1 cellular context compared by ENCODE assay signal in genomic region chr11:34356130-34356529, GRCh38.
TF ChIP-seq lines count a peak whose summit lies in the region.

No MANE protein-coding gene starts in this region.

TF ChIP-seq in K562, 482 proteins besides CTCF, POLR2A, EP300 and RAD21 (continued from another document):
- no peak for TF ChIP-seq MLLT1 (IDR thresholded peaks at IDR 0.05)
- no peak for TF ChIP-seq HINFP (tag; conservative IDR thresholded peaks at IDR 0.05; ENCODE audit: low read depth)
- no peak for TF ChIP-seq TCF3 (CRISPR knock-in tag; IDR thresholded peaks at IDR 0.05)
- no peak for TF ChIP-seq KDM1A (IDR thresholded peaks at IDR 0.05)
- TF ChIP-seq HDAC3 (IDR thresholded peaks at IDR 0.05; ENCODE audit: borderline replicate concordance, partially characterized antibody), result no peak
- no peak for TF ChIP-seq PRMT5 (CRISPR knock-in tag; IDR thresholded peaks at IDR 0.05)
- no peak for TF ChIP-seq XRCC5 (IDR thresholded peaks at IDR 0.05; ENCODE audit: low read depth, low read length)
- TF ChIP-seq RERE (CRISPR knock-in tag; IDR thresholded peaks at IDR 0.05; ENCODE audit: borderline replicate concordance), result no peak
- TF ChIP-seq ZKSCAN1 (IDR thresholded peaks at IDR 0.05; ENCODE audit: low read depth, low read length), result no peak
TF ChIP-seq in K562: peak in this region for 0.
